ENCODE assay signal across 15 cellular contexts in the genomic region with DNA sequence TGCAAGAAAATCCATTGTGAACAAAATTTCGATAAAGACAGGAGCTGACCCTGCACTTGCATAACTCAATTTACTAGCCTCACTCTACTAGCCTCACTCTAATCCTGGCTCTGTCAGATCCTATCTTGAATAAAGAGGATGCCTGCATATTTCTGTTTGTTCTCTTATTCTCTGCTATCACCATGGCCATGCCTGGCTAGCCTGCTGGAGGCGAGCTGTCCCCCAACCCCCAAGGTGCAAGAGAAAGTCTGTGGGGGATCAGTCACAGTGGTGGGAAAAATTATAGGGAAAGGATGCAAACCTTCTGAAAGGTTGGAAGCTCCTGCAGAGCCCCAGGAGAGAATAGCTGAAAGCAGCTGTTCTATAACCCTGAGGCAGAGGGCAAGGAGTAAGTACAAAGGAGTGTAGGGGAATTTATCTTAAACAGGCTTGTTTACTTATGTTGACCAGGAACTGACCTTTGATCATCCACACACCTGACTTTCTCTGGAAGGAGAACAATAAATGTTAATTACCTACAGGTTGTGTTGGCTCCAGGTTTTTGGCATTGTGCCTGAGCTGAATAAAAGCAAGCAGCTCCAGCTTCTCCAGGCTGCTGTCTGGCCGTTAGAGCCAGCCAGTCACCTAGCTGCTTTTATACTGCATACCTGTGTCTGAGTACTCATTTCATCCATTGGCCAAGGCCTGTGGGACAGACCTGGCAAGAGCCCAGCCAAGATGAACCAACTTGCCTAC.
DNase-seq lines count a peak whose midpoint lies in the region; ATAC-seq and TF ChIP-seq lines count a peak whose summit lies in the region.
"Had no signal": no experiment of that assay in that cellular context is flagged by ENCODE, and none has a peak within 500 bp of the region (broad histone marks: within the 10 kb centered on the region; RNA-seq: fewer than 3 reads in every experiment).

No MANE protein-coding gene starts in this region.

- H3K27me3 ChIP-seq in WERI-Rb-1 (ENCODE audit: insufficient read depth, low read depth, severe bottlenecking): peaks cover 49% of the 10 kb centered on the region
- H3K27me3 ChIP-seq: right atrium auricular region had no signal

- H3K9me3 ChIP-seq in WERI-Rb-1 (ENCODE audit: severe bottlenecking): no peaks in the 10 kb centered on the region
- H3K9me3 ChIP-seq: gastrocnemius medialis, right atrium auricular region had no signal

- H3K36me3 ChIP-seq in WERI-Rb-1: no peaks in the 10 kb centered on the region
- H3K36me3 ChIP-seq: gastrocnemius medialis, right atrium auricular region had no signal

- no peak overlapping the region for H3K4me3 ChIP-seq in WERI-Rb-1 (ENCODE audit: low read depth, low read length)
- H3K4me3 ChIP-seq: dorsolateral prefrontal cortex, gastrocnemius medialis, K562, right atrium auricular region had no signal

- peak; percentile 71 for DNase-seq in COLO668 (lab: John Stamatoyannopoulos, UW; ENCODE audit: unreplicated experiment)
- peak; percentile 6 for DNase-seq in NCI-H2029 treated with DMSO at 0.1 percent for 48 hours (lab: John Stamatoyannopoulos, UW)
- DNase-seq in SW480 (ENCODE audit: low spot score): peak; percentile 65
- peak; percentile 54 for DNase-seq in left kidney (ENCODE audit: low read depth, low spot score)
- no peak for DNase-seq in hypothalamus (lab: John Stamatoyannopoulos, UW)
- DNase-seq in NCI-H1930 (lab: John Stamatoyannopoulos, UW): no peak
- DNase-seq in WERI-Rb-1: no peak
- DNase-seq: activated CD8-positive, alpha-beta T cell treated with anti-CD3 and anti-CD28 coated beads for 36 hours; activated naive CD4-positive, alpha-beta T cell treated with anti-CD3 and anti-CD28 coated beads, Interleukin-2, amount 50 U/mL, for 16 hours; gastrocnemius medialis; T-cell had no signal

- no peak for TF ChIP-seq CTCF in WERI-Rb-1 (IDR thresholded peaks at IDR 0.05; ENCODE audit: low read depth, low read length)

- H3K27ac ChIP-seq in WERI-Rb-1: no peak overlapping the region
- H3K27ac ChIP-seq: dorsolateral prefrontal cortex, gastrocnemius medialis, right atrium auricular region had no signal

- ATAC-seq in HG03025 (IDR thresholded peaks at IDR 0.05; ENCODE audit: low FRiP score, unreplicated experiment): no peak
- ATAC-seq: activated CD8-positive, alpha-beta T cell treated with anti-CD3 and anti-CD28 coated beads for 36 hours; gastrocnemius medialis; K562; T-cell had no signal

Comparison
In these comparisons a context has a peak if more than half of its experiments do, and no peak if none do; other contexts are left out.
1. DNase-seq: peak in COLO668 (single experiment), NCI-H2029 treated with DMSO at 0.1 percent for 48 hours (single experiment), SW480 (single experiment) and left kidney (single experiment); none in hypothalamus (0 of 51), NCI-H1930 (0 of 2) and WERI-Rb-1 (single experiment).